1 cellular context compared by ENCODE assay signal in genomic region chr7:122679269-122679709, GRCh38.
A peak's percentile ranks its signal among the peaks of the same experiment; 100 is the strongest.
TF ChIP-seq lines count a peak whose summit lies in the region.
"Not testable (repeated sequence)": the region's sequence is repeated elsewhere in the genome, so short reads cannot be mapped to it uniquely, and the experiment has no call there.

No MANE protein-coding gene starts in this region.

TF ChIP-seq in HepG2, 621 proteins besides CTCF, POLR2A, EP300 and RAD21 (continued from another document and continues in another):
- peak; percentile 27; the same call in 1 of the 2 replicates for TF ChIP-seq ZNF280D (CRISPR knock-in tag; IDR thresholded peaks at IDR 0.05)
- 0 out of 2 replicates have a peak, but pooled peaks have one; percentile 35 for TF ChIP-seq ZNF143 (CRISPR knock-in tag; IDR thresholded peaks at IDR 0.05)
- TF ChIP-seq HNF4A (CRISPR knock-in tag; IDR thresholded peaks at IDR 0.05), result peak; percentile 94
- TF ChIP-seq ARID4A (CRISPR knock-in tag; IDR thresholded peaks at IDR 0.05; ENCODE audit: borderline replicate concordance), result peak; percentile 62; the same call in 1 of the 2 replicates
- TF ChIP-seq TCF7 (IDR thresholded peaks at IDR 0.05; ENCODE audit: low read depth), result peak; percentile 90
- TF ChIP-seq ZNF292 (CRISPR knock-in tag; IDR thresholded peaks at IDR 0.05; ENCODE audit: borderline replicate concordance, low read depth), result 0 out of 2 replicates have a peak, but pooled peaks have one; percentile 16
- 0 out of 2 replicates have a peak, but pooled peaks have one; percentile 41 for TF ChIP-seq ZNF124 (CRISPR knock-in tag; IDR thresholded peaks at IDR 0.05)
- TF ChIP-seq BRCA1 (CRISPR knock-in tag; IDR thresholded peaks at IDR 0.05), result 0 out of 2 replicates have a peak, but pooled peaks have one; percentile 57
- peak; percentile 78 for TF ChIP-seq ZGPAT (CRISPR knock-in tag; IDR thresholded peaks at IDR 0.05)
- TF ChIP-seq ZNF766 (CRISPR knock-in tag; IDR thresholded peaks at IDR 0.05; ENCODE audit: borderline replicate concordance), result 0 out of 2 replicates have a peak, but pooled peaks have one; percentile 30
- peak; percentile 82 for TF ChIP-seq MEF2D (CRISPR knock-in tag; IDR thresholded peaks at IDR 0.05)
- not testable (repeated sequence) for TF ChIP-seq SOX6 (IDR thresholded peaks at IDR 0.05)
- peak; percentile 98 for TF ChIP-seq SOX6 (CRISPR knock-in tag; IDR thresholded peaks at IDR 0.05)
- peak; percentile 52; the same call in 1 of the 2 replicates for TF ChIP-seq ZNF281 (CRISPR knock-in tag; IDR thresholded peaks at IDR 0.05; ENCODE audit: borderline replicate concordance)
- TF ChIP-seq DMAP1 (CRISPR knock-in tag; IDR thresholded peaks at IDR 0.05), result peak; percentile 58
- TF ChIP-seq KDM6A (CRISPR knock-in tag; IDR thresholded peaks at IDR 0.05; ENCODE audit: low read depth), result peak; percentile 64; the same call in 1 of the 2 replicates
- TF ChIP-seq HOXD1 (CRISPR knock-in tag; IDR thresholded peaks at IDR 0.05), result 0 out of 2 replicates have a peak, but pooled peaks have one; percentile 62
- peak; percentile 97 for TF ChIP-seq ARID5B (CRISPR knock-in tag; IDR thresholded peaks at IDR 0.05)
- peak; percentile 78 for TF ChIP-seq FOSL2 (CRISPR knock-in tag; IDR thresholded peaks at IDR 0.05)
- peak in 1 of 2 experiments; percentile 28; a peak in 1 of 4 replicates for TF ChIP-seq KLF16 (CRISPR knock-in tag; IDR thresholded peaks at IDR 0.05)
- peak; percentile 91 for TF ChIP-seq MED1 (CRISPR knock-in tag; IDR thresholded peaks at IDR 0.05)
- TF ChIP-seq PAXIP1 (CRISPR knock-in tag; conservative IDR thresholded peaks at IDR 0.05), result peak; percentile 91
- TF ChIP-seq ZNF788 (CRISPR knock-in tag; IDR thresholded peaks at IDR 0.05; ENCODE audit: borderline replicate concordance), result peak; percentile 63; the same call in 1 of the 2 replicates
- TF ChIP-seq FOXA1 (IDR thresholded peaks at IDR 0.05), result peak; percentile 54; the same call in 1 of the 2 replicates
- peak; percentile 78 for TF ChIP-seq FOXA1 (CRISPR knock-in tag; IDR thresholded peaks at IDR 0.05)
- TF ChIP-seq KDM1A (CRISPR knock-in tag; IDR thresholded peaks at IDR 0.05), result peak; percentile 81
- peak; percentile 79 for TF ChIP-seq GATAD2A (CRISPR knock-in tag; IDR thresholded peaks at IDR 0.05)
- 0 out of 2 replicates have a peak, but pooled peaks have one; percentile 31 for TF ChIP-seq ZNF350 (CRISPR knock-in tag; IDR thresholded peaks at IDR 0.05; ENCODE audit: borderline replicate concordance, low read depth)
- peak; percentile 95 for TF ChIP-seq ISL2 (CRISPR knock-in tag; IDR thresholded peaks at IDR 0.05)
- peak; percentile 50; the same call in 1 of the 2 replicates for TF ChIP-seq SPEN (CRISPR knock-in tag; IDR thresholded peaks at IDR 0.05; ENCODE audit: low read depth)
- 0 out of 2 replicates have a peak, but pooled peaks have one; percentile 23 for TF ChIP-seq BHLHE40 (IDR thresholded peaks at IDR 0.05; ENCODE audit: low read length)
- TF ChIP-seq NR2F2 (IDR thresholded peaks at IDR 0.05; ENCODE audit: borderline replicate concordance, low read depth), result peak; percentile 99
- peak; percentile 74; the same call in 1 of the 2 replicates for TF ChIP-seq SKIL (CRISPR knock-in tag; IDR thresholded peaks at IDR 0.05; ENCODE audit: borderline replicate concordance)
- 0 out of 2 replicates have a peak, but pooled peaks have one; percentile 20 for TF ChIP-seq MIER2 (CRISPR knock-in tag; IDR thresholded peaks at IDR 0.05)
- peak; percentile 35; the same call in 1 of the 2 replicates for TF ChIP-seq ZNF431 (CRISPR knock-in tag; IDR thresholded peaks at IDR 0.05; ENCODE audit: borderline replicate concordance, low read depth)
- TF ChIP-seq MYC (CRISPR knock-in tag; IDR thresholded peaks at IDR 0.05; ENCODE audit: borderline replicate concordance), result peak; percentile 51; the same call in 1 of the 2 replicates
